13 cellular contexts compared by ENCODE assay signal in genomic region chrX:110000854-110001701, GRCh38. TPM values are rescaled to one million over a fixed set of nuclear protein-coding genes. Genes with fewer than 3 reads are reported as not detected.
DNase-seq lines count a peak whose midpoint lies in the region; TF ChIP-seq lines count a peak whose summit lies in the region.
"Had no signal": no experiment of that assay in that cellular context is flagged by ENCODE, and none has a peak within 500 bp of the region (broad histone marks: within the 10 kb centered on the region; RNA-seq: fewer than 3 reads in every experiment).

No MANE protein-coding gene starts in this region.

- H3K4me1 Mint-ChIP-seq in endothelial cell (ENCODE audit: unreplicated experiment) (peaks cover 9% of the 10 kb centered on the region), progenitor cell of endocrine pancreas (ENCODE audit: low read depth) (peaks cover 32% of the 10 kb centered on the region)
- peaks cover 21% of the 10 kb centered on the region for H3K4me1 Mint-ChIP-seq in T-helper 2 cell treated with Interferon-gamma antibody and Interleukin-4, amounts not matched to agents 5 μg/mL and 100 μg/mL, for 36 hours (ENCODE audit: low read depth)

- H3K9me3 Mint-ChIP-seq in endothelial cell (ENCODE audit: unreplicated experiment), result no peaks in the 10 kb centered on the region
- no peaks in the 10 kb centered on the region for H3K9me3 Mint-ChIP-seq in progenitor cell of endocrine pancreas (ENCODE audit: low read depth)
- no peaks in the 10 kb centered on the region for H3K9me3 Mint-ChIP-seq in T-helper 2 cell treated with Interferon-gamma antibody and Interleukin-4, amounts not matched to agents 5 μg/mL and 100 μg/mL, for 36 hours

- H3K36me3 Mint-ChIP-seq in endothelial cell (ENCODE audit: low read depth, unreplicated experiment) (no peaks in the 10 kb centered on the region), progenitor cell of endocrine pancreas (ENCODE audit: insufficient read depth) (peaks cover 5% of the 10 kb centered on the region)
- peaks cover 8% of the 10 kb centered on the region for H3K36me3 Mint-ChIP-seq in T-helper 2 cell treated with Interferon-gamma antibody and Interleukin-4, amounts not matched to agents 5 μg/mL and 100 μg/mL, for 36 hours (ENCODE audit: low read depth)

- no peak for TF ChIP-seq CTCF in endothelial cell (IDR thresholded peaks at IDR 0.05; ENCODE audit: unreplicated experiment)
- no peak for TF ChIP-seq CTCF in progenitor cell of endocrine pancreas (IDR thresholded peaks at IDR 0.05; ENCODE audit: unreplicated experiment)

- peaks cover 9% of the 10 kb centered on the region for H3K27me3 Mint-ChIP-seq in endothelial cell (ENCODE audit: unreplicated experiment)
- H3K27me3 Mint-ChIP-seq in progenitor cell of endocrine pancreas, result no peaks in the 10 kb centered on the region
- H3K27me3 Mint-ChIP-seq in T-helper 2 cell treated with Interferon-gamma antibody and Interleukin-4, amounts not matched to agents 5 μg/mL and 100 μg/mL, for 36 hours (ENCODE audit: low read depth), result no peaks in the 10 kb centered on the region

- no peak overlapping the region for H3K27ac Mint-ChIP-seq in endothelial cell (ENCODE audit: unreplicated experiment)
- peak overlapping the region; percentile 73 for H3K27ac Mint-ChIP-seq in progenitor cell of endocrine pancreas
- no peak overlapping the region for H3K27ac Mint-ChIP-seq in T-helper 2 cell treated with Interferon-gamma antibody and Interleukin-4, amounts not matched to agents 5 μg/mL and 100 μg/mL, for 36 hours

- DNase-seq in DMS 273 (lab: John Stamatoyannopoulos, UW; ENCODE audit: unreplicated experiment) (peak; percentile 20), DMS 273 treated with DMSO at 0.1 percent for 48 hours (lab: John Stamatoyannopoulos, UW) (no peak), NCI-H1105 (lab: John Stamatoyannopoulos, UW) (peak; percentile 7), endothelial cell (ENCODE audit: low spot score) (no peak), progenitor cell of endocrine pancreas (ENCODE audit: low spot score, unreplicated experiment) (no peak), SW 1271 (lab: John Stamatoyannopoulos, UW) (no peak), NCI-H1092 treated with DMSO at 0.1 percent for 48 hours (lab: John Stamatoyannopoulos, UW) (no peak)
- DNase-seq in T-helper 2 cell treated with Interferon-gamma antibody and Interleukin-4, amounts not matched to agents 5 μg/mL and 100 μg/mL, for 36 hours (ENCODE audit: low spot score), result no peak
- DNase-seq: glutamatergic neuron; NCI-H1092; NCI-H345; stimulated activated CD8-positive, alpha-beta memory T cell treated with anti-CD3 and anti-CD28 coated beads, Interleukin-4, amount 100 ng/mL, for 48 hours; tibial artery had no signal

- H3K4me3 Mint-ChIP-seq in endothelial cell (ENCODE audit: unreplicated experiment) (peak overlapping the region; percentile 15), progenitor cell of endocrine pancreas (ENCODE audit: low read depth) (peak overlapping the region; percentile 88)
- no peak overlapping the region for H3K4me3 Mint-ChIP-seq in T-helper 2 cell treated with Interferon-gamma antibody and Interleukin-4, amounts not matched to agents 5 μg/mL and 100 μg/mL, for 36 hours

RNA-seq across cellular contexts. Expression of gene TMEM164, which starts 1.8 kb away (rescaled TPM):
- total RNA-seq in endothelial cell (ENCODE audit: unreplicated experiment), result 18.7 TPM
- 100 and 109 TPM in 2 replicates for total RNA-seq in progenitor cell of endocrine pancreas

Comparison
In these comparisons a context has a peak if more than half of its experiments do, and no peak if none do; other contexts are left out.
1. DNase-seq: peak in DMS 273 (single experiment) and NCI-H1105 (single experiment); none in DMS 273 treated with DMSO at 0.1 percent for 48 hours (single experiment), endothelial cell (single experiment), progenitor cell of endocrine pancreas (single experiment), SW 1271 (0 of 2), T-helper 2 cell treated with Interferon-gamma antibody and Interleukin-4, amounts not matched to agents 5 μg/mL and 100 μg/mL, for 36 hours (single experiment) and NCI-H1092 treated with DMSO at 0.1 percent for 48 hours (single experiment).